ENCODE assay signal across 11 cellular contexts in genomic region chr16:84976644-84977400, GRCh38. TPM values are rescaled to one million over a fixed set of nuclear protein-coding genes. Genes with fewer than 3 reads are reported as not detected.
DNase-seq lines count a peak whose midpoint lies in the region; TF ChIP-seq lines count a peak whose summit lies in the region.
"Had no signal": no experiment of that assay in that cellular context is flagged by ENCODE, and none has a peak within 500 bp of the region (broad histone marks: within the 10 kb centered on the region; RNA-seq: fewer than 3 reads in every experiment).

No MANE protein-coding gene starts in this region.

- H3K4me3 Mint-ChIP-seq in mesothelial cell of epicardium: no peak overlapping the region

- H3K4me1 ChIP-seq in SJSA1 (replicated peaks) (peaks cover 31% of the 10 kb centered on the region), tibial artery (peaks cover 0 to 27% (median 10%) of the 10 kb centered on the region in 4 donors)

- peaks cover 67% of the 10 kb centered on the region for H3K36me3 ChIP-seq in SJSA1
- H3K36me3 ChIP-seq in tibial artery: peaks cover 66 to 73% (median 72%) of the 10 kb centered on the region in 3 donors

- H3K9me3 ChIP-seq in SJSA1 (replicated peaks): no peaks in the 10 kb centered on the region
- H3K9me3 ChIP-seq in tibial artery: no peaks in the 10 kb centered on the region

- H3K4me1 Mint-ChIP-seq in mesothelial cell of epicardium: no peaks in the 10 kb centered on the region

- H3K27ac Mint-ChIP-seq in mesothelial cell of epicardium: no peak overlapping the region

- TF ChIP-seq CTCF in dorsolateral prefrontal cortex (IDR thresholded peaks at IDR 0.05 in 54 of 56, conservative IDR thresholded peaks at IDR 0.05 in 2 of 56; ENCODE audit: low read depth in 1 of 56, partially characterized antibody in 56 of 56) (no peak), tibial artery (IDR thresholded peaks at IDR 0.05) (no peak), mesothelial cell of epicardium (IDR thresholded peaks at IDR 0.05; ENCODE audit: unreplicated experiment) (no peak)

- intact Hi-C loops in dorsolateral prefrontal cortex (cut with DNase I): loop anchor here in 1 of 2 donors (10.0 kb wide), 1 partner anchor 472 kb away; the partner anchor contains the start of gene MEAK7
- intact Hi-C loops in tibial artery (cut with DNase I; ENCODE audit: low total_unique reads): no loop called here

- no peak overlapping the region for H3K4me3 ChIP-seq in SJSA1
- peak overlapping the region in 1 of 59 donors; percentile 3 for H3K4me3 ChIP-seq in dorsolateral prefrontal cortex
- H3K4me3 ChIP-seq in tibial artery: no peak overlapping the region

- no peaks in the 10 kb centered on the region for H3K27me3 Mint-ChIP-seq in mesothelial cell of epicardium (ENCODE audit: low read depth)

- no peaks in the 10 kb centered on the region for H3K9me3 Mint-ChIP-seq in mesothelial cell of epicardium

- peaks cover 35% of the 10 kb centered on the region for H3K36me3 Mint-ChIP-seq in mesothelial cell of epicardium

- H3K27me3 ChIP-seq in SJSA1 (replicated peaks) (no peaks in the 10 kb centered on the region), dorsolateral prefrontal cortex (no peaks in the 10 kb centered on the region), tibial artery (no peaks in the 10 kb centered on the region)
- H3K27me3 ChIP-seq: brain microvascular endothelial cell had no signal

- DNase-seq in SJSA1 (ENCODE audit: low read depth in 1 of 2, low spot score in 2 of 2): peak; percentile 85 to 86
- DNase-seq in dorsolateral prefrontal cortex: peak in 3 of 10 donors; percentile 29 to 60 (median 42)
- DNase-seq in medulla oblongata (ENCODE audit: extremely low spot score): peak; percentile 83
- peak; percentile 72 to 80 for DNase-seq in tibial artery
- DNase-seq in NCI-H187 treated with DMSO at 0.1 percent for 48 hours (lab: John Stamatoyannopoulos, UW): no peak
- no peak for DNase-seq in A172 (ENCODE audit: low spot score)
- no peak for DNase-seq in mesothelial cell of epicardium (ENCODE audit: low spot score in 2 of 2, unreplicated experiment in 2 of 2)
- DNase-seq: activated CD4-positive, alpha-beta T cell treated with anti-CD3 and anti-CD28 coated beads for 48 hours; DMS153 had no signal

- H3K27ac ChIP-seq in SJSA1: peak overlapping the region; percentile 12
- peak overlapping the region in 48 of 59 donors; percentile 3 to 68 (median 33) for H3K27ac ChIP-seq in dorsolateral prefrontal cortex
- H3K27ac ChIP-seq in tibial artery: peak overlapping the region in 1 of 2 donors; percentile 10
- H3K27ac ChIP-seq: epithelial cell of prostate had no signal

RNA-seq across cellular contexts. Expression of gene ZDHHC7, which starts 34.5 kb away (rescaled TPM):
- total RNA-seq in SJSA1 (2014; rRNA removed; shearing (Covaris generic)): 72.6 and 73.1 TPM in 2 replicates
- 10 to 100 TPM; 22.0 to 43.5 (median 31.1) TPM for total RNA-seq in dorsolateral prefrontal cortex
- 59.7 and 77.0 TPM in 2 replicates for total RNA-seq in A172 (2014; rRNA removed; shearing (Covaris generic))
- total RNA-seq in mesothelial cell of epicardium: 45.4 to 47.9 TPM (median 45.7 TPM) in 3 replicates

RNA-seq across cellular contexts. Expression of gene KIAA0513, which starts 50.8 kb away (rescaled TPM):
- 3.9 and 10.4 TPM in 2 replicates for total RNA-seq in SJSA1 (2014; rRNA removed; shearing (Covaris generic))
- total RNA-seq in dorsolateral prefrontal cortex (100 to 1,000 TPM in 119 of 120 experiments, 10 to 100 TPM in 1; 72.3 to 269 (median 208) TPM), mesothelial cell of epicardium (6.0 to 7.5 TPM (median 6.8 TPM) in 3 replicates)
- 4.6 and 8.9 TPM in 2 replicates for total RNA-seq in A172 (2014; rRNA removed; shearing (Covaris generic))

Comparison
In these comparisons a context has a peak if more than half of its experiments do, and no peak if none do; other contexts are left out.
1. DNase-seq: peak in SJSA1 (2 of 2), medulla oblongata (single experiment) and tibial artery (2 of 2); none in NCI-H187 treated with DMSO at 0.1 percent for 48 hours (single experiment), A172 (single experiment) and mesothelial cell of epicardium (0 of 2).